In genomic region chr14:34633697-34634096, GRCh38 we compare ENCODE assay signal across 25 cellular contexts.
"Had no signal": no experiment of that assay in that cellular context is flagged by ENCODE, and none has a peak within 500 bp of the region (broad histone marks: within the 10 kb centered on the region; RNA-seq: fewer than 3 reads in every experiment).

No MANE protein-coding gene starts in this region.

- H3K4me3 ChIP-seq: esophagus squamous epithelium, lung, prostate gland, right atrium auricular region, smooth muscle cell, suprapubic skin, transverse colon, upper lobe of right lung, uterus had no signal

- ATAC-seq: effector memory CD8-positive, alpha-beta T cell; left lobe of liver; naive thymus-derived CD8-positive, alpha-beta T cell; sciatic nerve; stimulated activated naive CD8-positive, alpha-beta T cell treated with anti-CD3 and anti-CD28 coated beads, Interleukin-15, amount 100 ng/mL, for 72 hours; upper lobe of right lung had no signal

- H3K4me1 ChIP-seq: prostate gland, uterus had no signal

- DNase-seq: effector memory CD8-positive, alpha-beta T cell; esophagus squamous epithelium; head of caudate nucleus; kidney; mesenchymal stem cell; midbrain; naive thymus-derived CD8-positive, alpha-beta T cell; nephron progenitor cell; nucleus accumbens; stimulated activated CD4-positive, alpha-beta T cell treated with anti-CD3 and anti-CD28 coated beads, Interleukin-12 subunit alpha, Interleukin-12 subunit beta, amount 100 ng/mL, for 4 hours; stimulated activated CD4-positive, alpha-beta T cell treated with anti-CD3 and anti-CD28 coated beads, Interleukin-1b, Interleukin-23, amount 100 ng/mL, for 48 hours; stimulated activated CD4-positive, alpha-beta T cell treated with anti-CD3 and anti-CD28 coated beads, Interleukin-4, amount 100 ng/mL, for 1 hour; stimulated activated CD8-positive, alpha-beta memory T cell treated with anti-CD3 and anti-CD28 coated beads, Interleukin-4, amount 100 ng/mL, for 48 hours; stimulated activated naive CD4-positive, alpha-beta T cell; stimulated activated naive CD8-positive, alpha-beta T cell treated with anti-CD3 and anti-CD28 coated beads, Interleukin-15, amount 100 ng/mL, for 72 hours; transverse colon; upper lobe of right lung; uterus had no signal

- H3K27ac ChIP-seq: esophagus squamous epithelium, prostate gland, right atrium auricular region, suprapubic skin, transverse colon, upper lobe of right lung, uterus had no signal

- H3K36me3 Mint-ChIP-seq: naive thymus-derived CD8-positive, alpha-beta T cell had no signal

- H3K4me3 Mint-ChIP-seq: effector memory CD8-positive, alpha-beta T cell; naive thymus-derived CD8-positive, alpha-beta T cell; nephron progenitor cell; stimulated activated naive CD8-positive, alpha-beta T cell treated with anti-CD3 and anti-CD28 coated beads, Interleukin-15, amount 100 ng/mL, for 72 hours had no signal

- H3K9me3 Mint-ChIP-seq: effector memory CD8-positive, alpha-beta T cell; naive thymus-derived CD8-positive, alpha-beta T cell had no signal

- H3K27me3 Mint-ChIP-seq: stimulated activated naive CD8-positive, alpha-beta T cell treated with anti-CD3 and anti-CD28 coated beads, Interleukin-15, amount 100 ng/mL, for 72 hours had no signal

- H3K27ac Mint-ChIP-seq: effector memory CD8-positive, alpha-beta T cell; nephron progenitor cell; stimulated activated naive CD8-positive, alpha-beta T cell treated with anti-CD3 and anti-CD28 coated beads, Interleukin-15, amount 100 ng/mL, for 72 hours had no signal

- H3K9me3 ChIP-seq: esophagus squamous epithelium, prostate gland, right atrium auricular region, suprapubic skin, transverse colon, upper lobe of right lung, uterus had no signal

- H3K36me3 ChIP-seq: esophagus squamous epithelium, prostate gland, right atrium auricular region, suprapubic skin, transverse colon, upper lobe of right lung, uterus had no signal

- H3K27me3 ChIP-seq: esophagus squamous epithelium, right atrium auricular region, suprapubic skin, transverse colon, upper lobe of right lung, uterus had no signal

- H3K4me2 ChIP-seq: smooth muscle cell had no signal
